9 cellular contexts compared by ENCODE assay signal in genomic region chr3:45509038-45509767, GRCh38.
A peak's percentile ranks its signal among the peaks of the same experiment; 100 is the strongest.
DNase-seq lines count a peak whose midpoint lies in the region; ATAC-seq and TF ChIP-seq lines count a peak whose summit lies in the region.
"Had no signal": no experiment of that assay in that cellular context is flagged by ENCODE, and none has a peak within 500 bp of the region (broad histone marks: within the 10 kb centered on the region; RNA-seq: fewer than 3 reads in every experiment).

No MANE protein-coding gene starts in this region.

- H3K27ac ChIP-seq in AG04450 (ENCODE audit: low read depth, low read length) (peak overlapping the region; percentile 97), HUES48 (ENCODE audit: low read depth, low read length) (peak overlapping the region; percentile 97)

- CTCF ChIA-PET in AG04450 (lab: Charles Lee): interaction anchor here (0.6 to 10.7 kb wide), 16 partner anchors 14 to 570 kb away, joined by 3 to 287 read pairs (median 4); partner anchors contain the start of gene TMEM158

- no peaks in the 10 kb centered on the region for H3K9me3 ChIP-seq in AG04450 (ENCODE audit: control insufficient read depth, insufficient read depth, low read length)
- no peaks in the 10 kb centered on the region for H3K9me3 ChIP-seq in HUES48 (ENCODE audit: control insufficient read depth, insufficient read depth, low read length)

- TF ChIP-seq CTCF in AG04450 (IDR thresholded peaks at IDR 0.05; ENCODE audit: low read depth, low read length): no peak

- H3K27me3 ChIP-seq in AG04450 (ENCODE audit: control insufficient read depth, insufficient read depth, low read length) (no peaks in the 10 kb centered on the region), HUES48 (ENCODE audit: control insufficient read depth, insufficient read depth, low read length) (no peaks in the 10 kb centered on the region)

- peak; percentile 93 for DNase-seq in AG04450 (ENCODE audit: low read depth, low spot score)
- peak; percentile 29 for DNase-seq in activated naive CD8-positive, alpha-beta T cell treated with anti-CD3 and anti-CD28 coated beads for 36 hours
- DNase-seq in left kidney (ENCODE audit: low read depth, low spot score): peak; percentile 18
- no peak for DNase-seq in NCI-H82 (lab: John Stamatoyannopoulos, UW)
- DNase-seq in activated gamma-delta T cell (lab: John Stamatoyannopoulos, UW): no peak

- H3K4me1 ChIP-seq in HUES48 (ENCODE audit: control insufficient read depth, insufficient read depth, low read length): peaks cover 42% of the 10 kb centered on the region

- POLR2A ChIA-PET in AG04450 (lab: Yijun Ruan, JAX): interaction anchor here (2.0 to 2.5 kb wide), 2 partner anchors 151 to 284 kb away, joined by 9 to 14 read pairs; no protein-coding TSS in a partner anchor

- H3K4me1 Mint-ChIP-seq in activated naive CD8-positive, alpha-beta T cell treated with anti-CD3 and anti-CD28 coated beads for 36 hours: peaks cover 12% of the 10 kb centered on the region
- H3K4me1 Mint-ChIP-seq: central memory CD8-positive, alpha-beta T cell had no signal

- H3K9ac ChIP-seq in HUES48 (ENCODE audit: low read depth, low read length): peak overlapping the region; percentile 49

- peaks cover 12% of the 10 kb centered on the region for H3K36me3 Mint-ChIP-seq in activated naive CD8-positive, alpha-beta T cell treated with anti-CD3 and anti-CD28 coated beads for 36 hours

- H3K4me3 ChIP-seq in AG04450 (ENCODE audit: low read depth, low read length): no peak overlapping the region
- H3K4me3 ChIP-seq in HUES48 (ENCODE audit: low read depth, low read length): peak overlapping the region; percentile 15; the same call in 1 of the 2 replicates

- H3K36me3 ChIP-seq in HUES48 (ENCODE audit: control insufficient read depth, insufficient read depth, low read length): peaks cover 12% of the 10 kb centered on the region; the same call in 1 of the 2 replicates

- no peak for ATAC-seq in HG02623 (IDR thresholded peaks at IDR 0.05; ENCODE audit: unreplicated experiment)
- no peak for ATAC-seq in GM18909 (IDR thresholded peaks at IDR 0.05; ENCODE audit: poor library complexity, unreplicated experiment)

- no peak overlapping the region for H3K4me3 Mint-ChIP-seq in activated naive CD8-positive, alpha-beta T cell treated with anti-CD3 and anti-CD28 coated beads for 36 hours
- H3K4me3 Mint-ChIP-seq: central memory CD8-positive, alpha-beta T cell had no signal

- H3K27me3 Mint-ChIP-seq in activated naive CD8-positive, alpha-beta T cell treated with anti-CD3 and anti-CD28 coated beads for 36 hours: no peaks in the 10 kb centered on the region
- H3K27me3 Mint-ChIP-seq: central memory CD8-positive, alpha-beta T cell had no signal

- no peaks in the 10 kb centered on the region for H3K9me3 Mint-ChIP-seq in activated naive CD8-positive, alpha-beta T cell treated with anti-CD3 and anti-CD28 coated beads for 36 hours
- H3K9me3 Mint-ChIP-seq: central memory CD8-positive, alpha-beta T cell had no signal

- no peak overlapping the region for H3K27ac Mint-ChIP-seq in activated naive CD8-positive, alpha-beta T cell treated with anti-CD3 and anti-CD28 coated beads for 36 hours

Comparison
In these comparisons a context has a peak if more than half of its experiments do, and no peak if none do; other contexts are left out.
1. DNase-seq: peak in AG04450 (single experiment), activated naive CD8-positive, alpha-beta T cell treated with anti-CD3 and anti-CD28 coated beads for 36 hours (single experiment) and left kidney (single experiment); none in NCI-H82 (single experiment) and activated gamma-delta T cell (single experiment).